1 cellular context compared by ENCODE assay signal in the genomic region with DNA sequence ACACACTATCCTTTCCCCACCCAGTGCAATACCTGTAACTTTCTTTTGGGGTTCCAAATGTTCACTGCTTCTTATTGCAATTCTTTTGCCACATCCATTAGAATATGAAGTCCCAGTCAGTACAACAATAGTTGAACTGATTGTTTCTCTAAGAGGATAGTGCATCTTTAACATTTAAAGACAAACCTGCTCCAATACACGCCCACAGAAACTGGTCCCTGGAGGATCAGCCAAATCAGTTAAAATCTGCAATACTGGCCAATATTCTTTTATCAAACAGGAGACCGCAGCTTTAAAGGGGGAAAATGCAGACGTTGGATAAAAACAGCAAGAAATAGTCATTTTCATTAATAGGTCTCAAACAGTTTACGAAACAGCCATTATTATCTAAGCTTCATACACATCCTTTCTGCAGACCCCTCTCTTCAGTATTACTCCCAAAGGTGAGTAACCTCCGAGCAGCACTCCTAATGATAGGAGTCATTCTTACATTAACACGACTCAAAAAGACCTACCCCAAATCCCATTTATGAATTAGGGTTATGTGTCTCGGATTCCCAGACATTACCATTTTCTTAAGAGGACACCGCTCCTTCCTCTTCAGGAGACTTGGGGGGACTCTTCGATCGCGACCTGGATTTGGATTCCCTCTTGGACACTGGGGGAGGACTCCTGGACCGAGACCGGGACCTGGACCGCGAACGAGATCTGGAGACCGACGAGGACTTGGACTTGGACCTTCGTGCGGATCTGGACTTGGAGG.
TF ChIP-seq lines count a peak whose summit lies in the region.

No MANE protein-coding gene starts in this region.

TF ChIP-seq in K562, 482 proteins besides CTCF, POLR2A, EP300 and RAD21 (continues in another document):
- TF ChIP-seq BMI1 (IDR thresholded peaks at IDR 0.05; ENCODE audit: low read length) = no peak
- TF ChIP-seq CBX2 (IDR thresholded peaks at IDR 0.05; ENCODE audit: insufficient read depth, low read length, poor library complexity, severe bottlenecking) = no peak
- no peak for TF ChIP-seq ZNF780A (CRISPR knock-in tag; IDR thresholded peaks at IDR 0.05)
- TF ChIP-seq FOXJ3 (CRISPR knock-in tag; IDR thresholded peaks at IDR 0.05) = no peak
- no peak for TF ChIP-seq MTA1 (IDR thresholded peaks at IDR 0.05; ENCODE audit: borderline replicate concordance)
- TF ChIP-seq ZNF79 (CRISPR knock-in tag; IDR thresholded peaks at IDR 0.05; ENCODE audit: low read depth) = no peak
- TF ChIP-seq, protein P1, sequence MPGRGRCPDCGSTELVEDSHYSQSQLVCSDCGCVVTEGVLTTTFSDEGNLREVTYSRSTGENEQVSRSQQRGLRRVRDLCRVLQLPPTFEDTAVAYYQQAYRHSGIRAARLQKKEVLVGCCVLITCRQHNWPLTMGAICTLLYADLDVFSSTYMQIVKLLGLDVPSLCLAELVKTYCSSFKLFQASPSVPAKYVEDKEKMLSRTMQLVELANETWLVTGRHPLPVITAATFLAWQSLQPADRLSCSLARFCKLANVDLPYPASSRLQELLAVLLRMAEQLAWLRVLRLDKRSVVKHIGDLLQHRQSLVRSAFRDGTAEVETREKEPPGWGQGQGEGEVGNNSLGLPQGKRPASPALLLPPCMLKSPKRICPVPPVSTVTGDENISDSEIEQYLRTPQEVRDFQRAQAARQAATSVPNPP (IDR thresholded peaks at IDR 0.05; ENCODE audit: borderline replicate concordance, insufficient read depth, insufficient read length) = no peak
- TF ChIP-seq RUNX1 (IDR thresholded peaks at IDR 0.05; ENCODE audit: low read depth) = no peak
- TF ChIP-seq, protein P2, sequence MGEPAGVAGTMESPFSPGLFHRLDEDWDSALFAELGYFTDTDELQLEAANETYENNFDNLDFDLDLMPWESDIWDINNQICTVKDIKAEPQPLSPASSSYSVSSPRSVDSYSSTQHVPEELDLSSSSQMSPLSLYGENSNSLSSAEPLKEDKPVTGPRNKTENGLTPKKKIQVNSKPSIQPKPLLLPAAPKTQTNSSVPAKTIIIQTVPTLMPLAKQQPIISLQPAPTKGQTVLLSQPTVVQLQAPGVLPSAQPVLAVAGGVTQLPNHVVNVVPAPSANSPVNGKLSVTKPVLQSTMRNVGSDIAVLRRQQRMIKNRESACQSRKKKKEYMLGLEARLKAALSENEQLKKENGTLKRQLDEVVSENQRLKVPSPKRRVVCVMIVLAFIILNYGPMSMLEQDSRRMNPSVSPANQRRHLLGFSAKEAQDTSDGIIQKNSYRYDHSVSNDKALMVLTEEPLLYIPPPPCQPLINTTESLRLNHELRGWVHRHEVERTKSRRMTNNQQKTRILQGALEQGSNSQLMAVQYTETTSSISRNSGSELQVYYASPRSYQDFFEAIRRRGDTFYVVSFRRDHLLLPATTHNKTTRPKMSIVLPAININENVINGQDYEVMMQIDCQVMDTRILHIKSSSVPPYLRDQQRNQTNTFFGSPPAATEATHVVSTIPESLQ (CRISPR knock-in tag; IDR thresholded peaks at IDR 0.05) = no peak
- TF ChIP-seq CREB1 (IDR thresholded peaks at IDR 0.05) = no peak
- TF ChIP-seq CREB1 (CRISPR knock-in tag; IDR thresholded peaks at IDR 0.05) = no peak
- no peak for TF ChIP-seq ZNF764 (CRISPR knock-in tag; IDR thresholded peaks at IDR 0.05; ENCODE audit: low read depth)
- TF ChIP-seq MYC (IDR thresholded peaks at IDR 0.05; ENCODE audit: low read depth, low read length) = no peak
- no peak for TF ChIP-seq MYC (CRISPR knock-in tag; IDR thresholded peaks at IDR 0.05; ENCODE audit: borderline replicate concordance, low read depth)
- peak; percentile 86; the same call in 1 of the 2 replicates for TF ChIP-seq FOXK1 (CRISPR knock-in tag; IDR thresholded peaks at IDR 0.05; ENCODE audit: borderline replicate concordance)
- peak; percentile 61; the same call in 1 of the 2 replicates for TF ChIP-seq ZNF232 (CRISPR knock-in tag; IDR thresholded peaks at IDR 0.05)
- TF ChIP-seq HDAC6 (IDR thresholded peaks at IDR 0.05; ENCODE audit: low read depth, low read length) = no peak
- no peak for TF ChIP-seq EWSR1 (IDR thresholded peaks at IDR 0.05; ENCODE audit: borderline replicate concordance, low read depth, partially characterized antibody)
- TF ChIP-seq BRCA1 (IDR thresholded peaks at IDR 0.05) = no peak
- no peak for TF ChIP-seq BRCA1 (CRISPR knock-in tag; IDR thresholded peaks at IDR 0.05)
- TF ChIP-seq CHD1 (IDR thresholded peaks at IDR 0.05; ENCODE audit: low read length) = peak; percentile 98
- TF ChIP-seq SETDB1 (IDR thresholded peaks at IDR 0.05; ENCODE audit: low read length) = no peak
- TF ChIP-seq MTA2 (IDR thresholded peaks at IDR 0.05; ENCODE audit: low read depth) = no peak
- TF ChIP-seq, protein P3, sequence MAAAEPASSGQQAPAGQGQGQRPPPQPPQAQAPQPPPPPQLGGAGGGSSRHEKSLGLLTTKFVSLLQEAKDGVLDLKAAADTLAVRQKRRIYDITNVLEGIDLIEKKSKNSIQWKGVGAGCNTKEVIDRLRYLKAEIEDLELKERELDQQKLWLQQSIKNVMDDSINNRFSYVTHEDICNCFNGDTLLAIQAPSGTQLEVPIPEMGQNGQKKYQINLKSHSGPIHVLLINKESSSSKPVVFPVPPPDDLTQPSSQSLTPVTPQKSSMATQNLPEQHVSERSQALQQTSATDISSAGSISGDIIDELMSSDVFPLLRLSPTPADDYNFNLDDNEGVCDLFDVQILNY (CRISPR knock-in tag; IDR thresholded peaks at IDR 0.05) = no peak
- TF ChIP-seq, protein P4, sequence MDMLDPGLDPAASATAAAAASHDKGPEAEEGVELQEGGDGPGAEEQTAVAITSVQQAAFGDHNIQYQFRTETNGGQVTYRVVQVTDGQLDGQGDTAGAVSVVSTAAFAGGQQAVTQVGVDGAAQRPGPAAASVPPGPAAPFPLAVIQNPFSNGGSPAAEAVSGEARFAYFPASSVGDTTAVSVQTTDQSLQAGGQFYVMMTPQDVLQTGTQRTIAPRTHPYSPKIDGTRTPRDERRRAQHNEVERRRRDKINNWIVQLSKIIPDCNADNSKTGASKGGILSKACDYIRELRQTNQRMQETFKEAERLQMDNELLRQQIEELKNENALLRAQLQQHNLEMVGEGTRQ (CRISPR knock-in tag; IDR thresholded peaks at IDR 0.05) = no peak
- no peak for TF ChIP-seq CREM (IDR thresholded peaks at IDR 0.05; ENCODE audit: low read depth)
- no peak for TF ChIP-seq U2AF1 (optimal IDR thresholded peaks at IDR 0.05; ENCODE audit: low read depth, low read length)
- no peak for TF ChIP-seq COPS2 (conservative IDR thresholded peaks at IDR 0.05)
- no peak for TF ChIP-seq DPF2 (IDR thresholded peaks at IDR 0.05)
- TF ChIP-seq ZNF253 (CRISPR knock-in tag; conservative IDR thresholded peaks at IDR 0.05) = no peak
- no peak for TF ChIP-seq PHB2 (IDR thresholded peaks at IDR 0.05; ENCODE audit: low read depth)
- no peak for TF ChIP-seq SIN3A (IDR thresholded peaks at IDR 0.05; ENCODE audit: borderline replicate concordance in 2 of 2, control insufficient read depth in 1 of 2, low read depth in 2 of 2, low read length in 2 of 2)
- 0 out of 2 replicates have a peak, but pooled peaks have one; percentile 34 for TF ChIP-seq ZNF197 (CRISPR knock-in tag; IDR thresholded peaks at IDR 0.05; ENCODE audit: low read depth)
- no peak for TF ChIP-seq ZNF146 (CRISPR knock-in tag; IDR thresholded peaks at IDR 0.05; ENCODE audit: unreplicated experiment)
- TF ChIP-seq SPI1 (IDR thresholded peaks at IDR 0.05; ENCODE audit: borderline replicate concordance, low read depth, low read length) = no peak
- TF ChIP-seq, protein P5, sequence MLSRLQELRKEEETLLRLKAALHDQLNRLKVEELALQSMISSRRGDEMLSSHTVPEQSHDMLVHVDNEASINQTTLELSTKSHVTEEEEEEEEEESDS (CRISPR knock-in tag; IDR thresholded peaks at IDR 0.05) = no peak
- TF ChIP-seq MEF2D (tag; conservative IDR thresholded peaks at IDR 0.05; ENCODE audit: low read depth) = no peak
- no peak for TF ChIP-seq ZBTB8A (IDR thresholded peaks at IDR 0.05; ENCODE audit: partially characterized antibody)
- TF ChIP-seq, protein P6, sequence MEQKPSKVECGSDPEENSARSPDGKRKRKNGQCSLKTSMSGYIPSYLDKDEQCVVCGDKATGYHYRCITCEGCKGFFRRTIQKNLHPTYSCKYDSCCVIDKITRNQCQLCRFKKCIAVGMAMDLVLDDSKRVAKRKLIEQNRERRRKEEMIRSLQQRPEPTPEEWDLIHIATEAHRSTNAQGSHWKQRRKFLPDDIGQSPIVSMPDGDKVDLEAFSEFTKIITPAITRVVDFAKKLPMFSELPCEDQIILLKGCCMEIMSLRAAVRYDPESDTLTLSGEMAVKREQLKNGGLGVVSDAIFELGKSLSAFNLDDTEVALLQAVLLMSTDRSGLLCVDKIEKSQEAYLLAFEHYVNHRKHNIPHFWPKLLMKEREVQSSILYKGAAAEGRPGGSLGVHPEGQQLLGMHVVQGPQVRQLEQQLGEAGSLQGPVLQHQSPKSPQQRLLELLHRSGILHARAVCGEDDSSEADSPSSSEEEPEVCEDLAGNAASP (IDR thresholded peaks at IDR 0.05) = no peak
- TF ChIP-seq ZNF707 (CRISPR knock-in tag; conservative IDR thresholded peaks at IDR 0.05) = no peak
- TF ChIP-seq, protein P7, sequence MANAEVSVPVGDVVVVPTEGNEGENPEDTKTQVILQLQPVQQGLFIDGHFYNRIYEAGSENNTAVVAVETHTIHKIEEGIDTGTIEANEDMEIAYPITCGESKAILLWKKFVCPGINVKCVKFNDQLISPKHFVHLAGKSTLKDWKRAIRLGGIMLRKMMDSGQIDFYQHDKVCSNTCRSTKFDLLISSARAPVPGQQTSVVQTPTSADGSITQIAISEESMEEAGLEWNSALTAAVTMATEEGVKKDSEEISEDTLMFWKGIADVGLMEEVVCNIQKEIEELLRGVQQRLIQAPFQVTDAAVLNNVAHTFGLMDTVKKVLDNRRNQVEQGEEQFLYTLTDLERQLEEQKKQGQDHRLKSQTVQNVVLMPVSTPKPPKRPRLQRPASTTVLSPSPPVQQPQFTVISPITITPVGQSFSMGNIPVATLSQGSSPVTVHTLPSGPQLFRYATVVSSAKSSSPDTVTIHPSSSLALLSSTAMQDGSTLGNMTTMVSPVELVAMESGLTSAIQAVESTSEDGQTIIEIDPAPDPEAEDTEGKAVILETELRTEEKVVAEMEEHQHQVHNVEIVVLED (CRISPR knock-in tag; IDR thresholded peaks at IDR 0.05) = no peak
- TF ChIP-seq, protein P8, sequence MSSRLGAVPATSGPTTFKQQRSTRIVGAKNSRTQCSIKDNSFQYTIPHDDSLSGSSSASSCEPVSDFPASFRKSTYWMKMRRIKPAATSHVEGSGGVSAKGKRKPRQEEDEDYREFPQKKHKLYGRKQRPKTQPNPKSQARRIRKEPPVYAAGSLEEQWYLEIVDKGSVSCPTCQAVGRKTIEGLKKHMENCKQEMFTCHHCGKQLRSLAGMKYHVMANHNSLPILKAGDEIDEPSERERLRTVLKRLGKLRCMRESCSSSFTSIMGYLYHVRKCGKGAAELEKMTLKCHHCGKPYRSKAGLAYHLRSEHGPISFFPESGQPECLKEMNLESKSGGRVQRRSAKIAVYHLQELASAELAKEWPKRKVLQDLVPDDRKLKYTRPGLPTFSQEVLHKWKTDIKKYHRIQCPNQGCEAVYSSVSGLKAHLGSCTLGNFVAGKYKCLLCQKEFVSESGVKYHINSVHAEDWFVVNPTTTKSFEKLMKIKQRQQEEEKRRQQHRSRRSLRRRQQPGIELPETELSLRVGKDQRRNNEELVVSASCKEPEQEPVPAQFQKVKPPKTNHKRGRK (tag; IDR thresholded peaks at IDR 0.05) = no peak; the same call in 1 of the 2 replicates
- TF ChIP-seq ZNF583 (CRISPR knock-in tag; IDR thresholded peaks at IDR 0.05) = no peak
- no peak for TF ChIP-seq CBFA2T2 (conservative IDR thresholded peaks at IDR 0.05)
- peak; percentile 25 for TF ChIP-seq SUPT5H (IDR thresholded peaks at IDR 0.05)
- TF ChIP-seq, protein P9, sequence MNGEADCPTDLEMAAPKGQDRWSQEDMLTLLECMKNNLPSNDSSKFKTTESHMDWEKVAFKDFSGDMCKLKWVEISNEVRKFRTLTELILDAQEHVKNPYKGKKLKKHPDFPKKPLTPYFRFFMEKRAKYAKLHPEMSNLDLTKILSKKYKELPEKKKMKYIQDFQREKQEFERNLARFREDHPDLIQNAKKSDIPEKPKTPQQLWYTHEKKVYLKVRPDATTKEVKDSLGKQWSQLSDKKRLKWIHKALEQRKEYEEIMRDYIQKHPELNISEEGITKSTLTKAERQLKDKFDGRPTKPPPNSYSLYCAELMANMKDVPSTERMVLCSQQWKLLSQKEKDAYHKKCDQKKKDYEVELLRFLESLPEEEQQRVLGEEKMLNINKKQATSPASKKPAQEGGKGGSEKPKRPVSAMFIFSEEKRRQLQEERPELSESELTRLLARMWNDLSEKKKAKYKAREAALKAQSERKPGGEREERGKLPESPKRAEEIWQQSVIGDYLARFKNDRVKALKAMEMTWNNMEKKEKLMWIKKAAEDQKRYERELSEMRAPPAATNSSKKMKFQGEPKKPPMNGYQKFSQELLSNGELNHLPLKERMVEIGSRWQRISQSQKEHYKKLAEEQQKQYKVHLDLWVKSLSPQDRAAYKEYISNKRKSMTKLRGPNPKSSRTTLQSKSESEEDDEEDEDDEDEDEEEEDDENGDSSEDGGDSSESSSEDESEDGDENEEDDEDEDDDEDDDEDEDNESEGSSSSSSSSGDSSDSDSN (IDR thresholded peaks at IDR 0.05; ENCODE audit: borderline replicate concordance in 1 of 2, low read depth in 2 of 2, low read length in 2 of 2) = no peak
- no peak for TF ChIP-seq KDM5B (IDR thresholded peaks at IDR 0.05; ENCODE audit: insufficient replicate concordance, low read depth, low read length)
- TF ChIP-seq, protein P10, sequence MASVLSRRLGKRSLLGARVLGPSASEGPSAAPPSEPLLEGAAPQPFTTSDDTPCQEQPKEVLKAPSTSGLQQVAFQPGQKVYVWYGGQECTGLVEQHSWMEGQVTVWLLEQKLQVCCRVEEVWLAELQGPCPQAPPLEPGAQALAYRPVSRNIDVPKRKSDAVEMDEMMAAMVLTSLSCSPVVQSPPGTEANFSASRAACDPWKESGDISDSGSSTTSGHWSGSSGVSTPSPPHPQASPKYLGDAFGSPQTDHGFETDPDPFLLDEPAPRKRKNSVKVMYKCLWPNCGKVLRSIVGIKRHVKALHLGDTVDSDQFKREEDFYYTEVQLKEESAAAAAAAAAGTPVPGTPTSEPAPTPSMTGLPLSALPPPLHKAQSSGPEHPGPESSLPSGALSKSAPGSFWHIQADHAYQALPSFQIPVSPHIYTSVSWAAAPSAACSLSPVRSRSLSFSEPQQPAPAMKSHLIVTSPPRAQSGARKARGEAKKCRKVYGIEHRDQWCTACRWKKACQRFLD (CRISPR knock-in tag; IDR thresholded peaks at IDR 0.05) = no peak
- TF ChIP-seq DACH1 (IDR thresholded peaks at IDR 0.05; ENCODE audit: partially characterized antibody) = no peak
- TF ChIP-seq SMAD3 (CRISPR knock-in tag; conservative IDR thresholded peaks at IDR 0.05) = no peak
- TF ChIP-seq IRF2 (CRISPR knock-in tag; IDR thresholded peaks at IDR 0.05) = no peak
